Comparison of ENCODE assay signal across 18 cellular contexts in genomic region chr5:5512496-5512895, GRCh38.
"Had no signal": no experiment of that assay in that cellular context is flagged by ENCODE, and none has a peak within 500 bp of the region (broad histone marks: within the 10 kb centered on the region; RNA-seq: fewer than 3 reads in every experiment).

No MANE protein-coding gene starts in this region.

- DNase-seq: MV-4-11, NCI-H1048, NCI-H1105, NCI-H1417, NCI-H1436 treated with DMSO at 0.1 percent for 48 hours, NCI-H1694, NCI-H187 treated with DMSO at 0.1 percent for 48 hours, NCI-H2029 treated with DMSO at 0.1 percent for 48 hours, NCI-H2171, NCI-H345, NCI-H446 treated with DMSO at 0.1 percent for 48 hours, NCI-H510A treated with DMSO at 0.1 percent for 48 hours, NCI-H526, NCI-H82, Right ventricle myocardium superior, RPMI8226, SIG-M5, T-helper 1 cell had no signal
